ENCODE assay signal across 8 cellular contexts in the genomic region with DNA sequence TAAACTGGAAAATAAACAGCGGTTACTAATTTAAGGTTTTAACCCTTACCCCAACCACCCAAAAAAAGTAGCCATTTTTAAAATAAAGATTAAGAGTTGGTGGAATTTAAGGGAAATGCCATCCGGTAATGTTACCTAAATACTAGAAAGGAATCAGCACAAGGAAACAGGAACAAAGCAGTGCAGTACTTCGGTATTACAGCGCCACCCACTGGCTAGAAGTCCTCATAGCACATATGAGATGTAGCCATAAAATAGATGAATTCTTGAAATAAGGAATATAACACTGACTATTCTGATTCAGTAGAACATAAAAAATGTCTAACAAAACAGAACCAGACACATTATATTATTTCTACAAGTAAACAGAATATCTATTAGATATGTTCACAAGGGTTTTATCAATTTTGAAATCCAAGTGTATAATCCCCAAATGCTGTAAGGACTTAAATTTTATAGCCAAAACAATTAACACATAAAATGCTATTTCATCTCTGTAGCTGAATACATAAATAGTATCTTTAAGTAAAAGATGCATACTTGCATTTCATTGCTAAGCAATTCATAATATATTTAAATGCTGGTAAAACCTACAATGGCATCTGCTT. TPM values are rescaled to one million over a fixed set of nuclear protein-coding genes. Genes with fewer than 3 reads are reported as not detected.
DNase-seq lines count a peak whose midpoint lies in the region; ATAC-seq, FAIRE-seq and TF ChIP-seq lines count a peak whose summit lies in the region.

No MANE protein-coding gene starts in this region.

- H3K36me3 ChIP-seq in keratinocyte (ENCODE audit: control insufficient read depth in 2 of 2, extremely low read depth in 1 of 2, insufficient read depth in 2 of 2, low read length in 2 of 2): peaks cover 0 to 2% of the 10 kb centered on the region in 2 experiments

- H3K4me1 ChIP-seq in keratinocyte (ENCODE audit: control insufficient read depth, extremely low read depth, insufficient read depth, low read length): no peaks in the 10 kb centered on the region

- H3K27me3 ChIP-seq in keratinocyte (ENCODE audit: control insufficient read depth, extremely low read depth, insufficient read depth, low read length): no peaks in the 10 kb centered on the region

- in situ Hi-C loops in GM13976 (cut with MboI; ENCODE audit: low sequenced_read_pairs, unreplicated experiment) (no loop called here), T47D (cut with HindIII; ENCODE audit: low pct_unique_long_range_greater_than_20kb, low sequenced_read_pairs) (no loop called here)

- H3K9ac ChIP-seq in keratinocyte (ENCODE audit: control insufficient read depth, extremely low read depth, insufficient read depth, low read length): no peak overlapping the region

- no peak overlapping the region for H3K4me3 ChIP-seq in keratinocyte (ENCODE audit: control insufficient read depth in 2 of 3, extremely low read depth in 1 of 3, insufficient read depth in 2 of 3, low read depth in 1 of 3, low read length in 3 of 3)

- TF ChIP-seq CTCF in GM13976 (IDR thresholded peaks at IDR 0.05; ENCODE audit: borderline replicate concordance, control extremely low read depth, extremely low read depth, insufficient read depth, missing control alignments) (peak; percentile 72), keratinocyte (optimal IDR thresholded peaks at IDR 0.05 in 1 of 3, IDR thresholded peaks at IDR 0.05 in 1 of 3, conservative IDR thresholded peaks at IDR 0.05 in 1 of 3; ENCODE audit: extremely low read depth in 1 of 3, insufficient read depth in 2 of 3, low read length in 3 of 3) (peak; percentile 66 to 79 (median 78))

- dilution Hi-C loops in keratinocyte (cut with MboI; ENCODE audit: extremely low pct_ligation_motif_present, low sequenced_read_pairs): no loop called here

- FAIRE-seq in A204.1 (lab: Jason Lieb, UNC) (peak; percentile 96), TTC549 (lab: Jason Lieb, UNC) (peak; percentile 88), keratinocyte (lab: Jason Lieb, UNC) (no peak)

- no peak overlapping the region for H3K27ac ChIP-seq in keratinocyte (ENCODE audit: control insufficient read depth, insufficient read depth, low read length)

- no peaks in the 10 kb centered on the region for H3K9me3 ChIP-seq in keratinocyte (ENCODE audit: control insufficient read depth, low read depth, low read length)

- ATAC-seq in HG02938 (IDR thresholded peaks at IDR 0.05; ENCODE audit: unreplicated experiment): peak; percentile 82

- H2AFZ ChIP-seq in keratinocyte (ENCODE audit: control insufficient read depth, low read length): no peak overlapping the region

- H3K9me1 ChIP-seq in keratinocyte (ENCODE audit: control insufficient read depth, extremely low read depth, insufficient read depth, low read length): no peaks in the 10 kb centered on the region

- peak; percentile 63 for DNase-seq in GM13976 (ENCODE audit: low spot score)
- DNase-seq in NCI-H2029 (lab: John Stamatoyannopoulos, UW): peak; percentile 51
- DNase-seq in T47D (ENCODE audit: low read depth in 1 of 2, low spot score in 1 of 2): peak; percentile 16 to 65
- no peak for DNase-seq in keratinocyte (ENCODE audit: low read depth, low spot score)
- DNase-seq in stimulated activated CD4-positive, alpha-beta T cell treated with anti-CD3 and anti-CD28 coated beads, Interleukin-2, amount 100 ng/mL, for 48 hours: peak; percentile 58 to 67

- H3K79me2 ChIP-seq in keratinocyte (ENCODE audit: control insufficient read depth, insufficient read depth, low read length): no peaks in the 10 kb centered on the region

- no peaks in the 10 kb centered on the region for H4K20me1 ChIP-seq in keratinocyte (ENCODE audit: control insufficient read depth, extremely low read depth, insufficient read depth, low read length)

- H3K4me2 ChIP-seq in keratinocyte (ENCODE audit: control insufficient read depth, extremely low read depth, insufficient read depth, low read depth, low read length): no peak overlapping the region

RNA-seq across cellular contexts. Expression of a gene that starts 58.8 kb away (rescaled TPM):
- polyA plus RNA-seq in keratinocyte: 8.6 to 13.0 TPM (median 11.2 TPM) in 3 replicates
- 4.1 TPM for polyA plus RNA-seq in keratinocyte (2011; ENCODE audit: low read depth)
- polyA plus RNA-seq in keratinocyte (2011; cell fraction: cytosol; rRNA removed): 1.7 and 4.0 TPM in 2 replicates
- polyA plus RNA-seq in keratinocyte (2011; cell fraction: nucleus; rRNA removed): 13.0 and 15.1 TPM in 2 replicates
- polyA plus RNA-seq in keratinocyte (2012; ENCODE audit: low replicate concordance): 6.7 and 8.3 TPM in 2 replicates
- 9.8 to 31.5 TPM (median 30.7 TPM) in 3 replicates for polyA minus RNA-seq in keratinocyte
- polyA minus RNA-seq in keratinocyte (2011; cell fraction: cytosol; rRNA and poly(A)+ RNA removed): 11.1 TPM
- polyA minus RNA-seq in keratinocyte (2011; cell fraction: nucleus; rRNA and poly(A)+ RNA removed): 26.3 and 37.2 TPM in 2 replicates
